ENCODE assay signal across 8 cellular contexts in the genomic region with DNA sequence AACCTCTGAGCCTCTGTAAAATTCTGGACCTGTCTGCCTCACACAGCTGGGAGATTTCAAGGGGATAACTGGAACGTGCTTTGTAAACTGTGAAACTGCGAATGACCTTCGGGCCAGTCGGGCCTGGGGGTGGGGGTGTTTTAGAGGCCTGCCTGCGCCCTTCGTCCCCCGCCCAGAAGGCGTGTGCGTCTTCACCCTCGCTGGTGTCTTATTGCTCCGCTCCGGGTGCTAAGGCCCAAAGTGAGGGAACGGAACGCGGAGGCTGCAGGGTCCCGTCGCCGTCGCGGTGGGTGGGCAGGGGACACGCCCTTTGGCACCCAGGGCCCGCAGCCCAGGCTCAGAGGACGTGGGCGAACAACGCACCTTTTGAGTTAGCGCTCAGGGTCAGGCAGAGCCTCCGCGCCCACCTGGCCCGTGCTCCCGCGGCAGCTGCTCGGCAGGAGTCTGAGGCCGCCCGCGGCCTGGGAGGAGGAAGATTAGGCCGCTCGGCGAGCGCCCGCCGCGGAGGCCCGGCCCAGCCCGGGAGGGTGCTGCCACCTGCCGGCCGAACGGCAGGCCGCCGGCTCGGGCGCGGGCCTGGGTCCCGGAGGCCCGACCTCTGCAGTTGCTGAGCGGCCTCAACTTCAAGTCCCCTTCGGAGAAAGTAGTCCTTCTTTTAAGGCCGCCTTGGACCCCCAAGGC. TPM values are rescaled to one million over a fixed set of nuclear protein-coding genes. Genes with fewer than 3 reads are reported as not detected.
DNase-seq lines count a peak whose midpoint lies in the region; FAIRE-seq and TF ChIP-seq lines count a peak whose summit lies in the region.

No MANE protein-coding gene starts in this region.

- H3K79me2 ChIP-seq in SK-N-SH (ENCODE audit: insufficient read depth) = no peaks in the 10 kb centered on the region

- H3K9me2 ChIP-seq in SK-N-SH = no peaks in the 10 kb centered on the region

- peak overlapping the region; percentile 29 for H3K27ac Mint-ChIP-seq in glutamatergic neuron (ENCODE audit: unreplicated experiment)

- WGBS in HUES64 = 4% methylated on average over 57 of the region's 57 CpGs
- WGBS in SK-N-SH (ENCODE audit: low lambda C conversion rate) = 29% methylated on average over 21 of the region's 57 CpGs
- WGBS in ovary, 3 donors = 2 to 3% (median 2%) methylated on average over 46 to 57 of the region's 57 CpGs

- TF ChIP-seq CTCF in GM10266 (IDR thresholded peaks at IDR 0.05; ENCODE audit: control insufficient read depth, insufficient read depth, low read depth, missing control alignments) (peak; percentile 82), SK-N-SH (IDR thresholded peaks at IDR 0.05) (peak; percentile 88), glutamatergic neuron (IDR thresholded peaks at IDR 0.05; ENCODE audit: partially characterized antibody, unreplicated experiment) (peak; percentile 94), ovary (IDR thresholded peaks at IDR 0.05) (peak; percentile 86 to 97 (median 97)), tibial artery (IDR thresholded peaks at IDR 0.05) (peak; percentile 85 to 90)

- peak overlapping the region; percentile 58 for H3K4me3 Mint-ChIP-seq in glutamatergic neuron (ENCODE audit: unreplicated experiment)

- H3K27ac ChIP-seq in HUES64 (ENCODE audit: low read depth, low read length) = no peak overlapping the region; the same call in 1 of the 2 replicates
- H3K27ac ChIP-seq in SK-N-SH (ENCODE audit: low read depth in 2 of 2, low read length in 1 of 2) = peak overlapping the region in 1 of 2 experiments; percentile 77; a peak in 2 of 4 replicates
- peak overlapping the region; percentile 60 to 79 for H3K27ac ChIP-seq in ovary
- H3K27ac ChIP-seq in tibial artery = peak overlapping the region; percentile 60 to 73

- H3F3A ChIP-seq in SK-N-SH (replicated peaks; ENCODE audit: insufficient read depth) = peaks cover 18% of the 10 kb centered on the region

- CTCF ChIA-PET in SK-N-SH (lab: Yijun Ruan, JAX) = interaction anchor here (0.6 to 13.0 kb wide), 73 partner anchors 8 to 247 kb away, joined by 3 to 433 read pairs (median 4); a partner anchor contains a TSS

- H3K4me1 ChIP-seq in HUES64 (ENCODE audit: insufficient read depth, low read length) = peaks cover 15% of the 10 kb centered on the region
- peaks cover 10 to 34% of the 10 kb centered on the region in 2 experiments; a peak in 1 of 4 replicates for H3K4me1 ChIP-seq in SK-N-SH (ENCODE audit: control insufficient read depth in 1 of 2, insufficient read depth in 2 of 2, low read depth in 1 of 2, low read length in 1 of 2)
- peaks cover 9% of the 10 kb centered on the region for H3K4me1 ChIP-seq in ovary (ENCODE audit: insufficient read depth)
- H3K4me1 ChIP-seq in tibial artery = peaks cover 0 to 45% (median 24%) of the 10 kb centered on the region in 4 donors

- no peaks in the 10 kb centered on the region for H4K20me1 ChIP-seq in SK-N-SH (ENCODE audit: insufficient read depth)

- H2AFZ ChIP-seq in SK-N-SH (ENCODE audit: low read depth) = 0 out of 2 replicates have a peak overlapping the region, but pooled peaks have one; percentile 56

- DNase-seq in GM10266 (ENCODE audit: extremely low spot score) (peak; percentile 92), SK-N-SH (peak; percentile 96), glutamatergic neuron (peak; percentile 85), ovary (peak; percentile 73 to 85 (median 79)), tibial artery (peak; percentile 54 to 80), HTR-8/SVneo (ENCODE audit: insufficient read length, low spot score) (no peak)
- peak; percentile 69 for DNase-seq in activated naive CD4-positive, alpha-beta T cell treated with anti-CD3 and anti-CD28 coated beads, Interleukin-2, amount 50 U/mL, for 16 hours

- TF ChIP-seq POLR2A in ovary (IDR thresholded peaks at IDR 0.05) = no peak

- H3K9me3 ChIP-seq in HUES64 (ENCODE audit: insufficient read depth, low read depth, low read length) = no peaks in the 10 kb centered on the region
- H3K9me3 ChIP-seq in SK-N-SH = no peaks in the 10 kb centered on the region
- no peaks in the 10 kb centered on the region for H3K9me3 ChIP-seq in ovary
- no peaks in the 10 kb centered on the region for H3K9me3 ChIP-seq in tibial artery

- peaks cover 30% of the 10 kb centered on the region for H3K4me1 Mint-ChIP-seq in glutamatergic neuron (ENCODE audit: low read depth, unreplicated experiment)

- peaks cover 14% of the 10 kb centered on the region for H3K27me3 Mint-ChIP-seq in glutamatergic neuron (ENCODE audit: unreplicated experiment)

- TF ChIP-seq RAD21 in SK-N-SH (IDR thresholded peaks at IDR 0.05; ENCODE audit: low read length) = peak; percentile 77

- H3K9ac ChIP-seq in HUES64 (ENCODE audit: low read depth, low read length) = peak overlapping the region; percentile 32; the same call in 1 of the 2 replicates
- no peak overlapping the region for H3K9ac ChIP-seq in SK-N-SH

- TF ChIP-seq EP300 in SK-N-SH (IDR thresholded peaks at IDR 0.05; ENCODE audit: borderline replicate concordance in 1 of 2, low read depth in 1 of 2, low read length in 1 of 2) = no peak
- TF ChIP-seq EP300 in ovary (IDR thresholded peaks at IDR 0.05) = no peak

- H3K27me3 ChIP-seq in HUES64 (ENCODE audit: insufficient read depth, low read length) (peaks cover 45% of the 10 kb centered on the region), SK-N-SH (ENCODE audit: insufficient read depth) (no peaks in the 10 kb centered on the region), ovary (no peaks in the 10 kb centered on the region), tibial artery (peaks cover 0 to 3% of the 10 kb centered on the region in 2 donors)

- H3K4me2 ChIP-seq in SK-N-SH = no peak overlapping the region

- H3K36me3 Mint-ChIP-seq in glutamatergic neuron (ENCODE audit: unreplicated experiment) = peaks cover 5% of the 10 kb centered on the region

- intact Hi-C loops in ovary (cut with DNase I) = loop anchor here (2.0 to 10.0 kb wide), 7 partner anchors 73 to 247 kb away; no protein-coding TSS in a partner anchor
- intact Hi-C loops in tibial artery (cut with DNase I; ENCODE audit: low total_unique reads) = loop anchor here (2.0 to 5.0 kb wide), 3 partner anchors 81 to 244 kb away; no protein-coding TSS in a partner anchor

- H3K9me3 Mint-ChIP-seq in glutamatergic neuron (ENCODE audit: unreplicated experiment) = peaks cover 6% of the 10 kb centered on the region

- POLR2A ChIA-PET in SK-N-SH (lab: Yijun Ruan, JAX) = interaction anchor here (1.1 to 2.8 kb wide), 2 partner anchors 101 to 104 kb away, joined by 4 to 14 read pairs; no protein-coding TSS in a partner anchor

- FAIRE-seq in HTR-8/SVneo (lab: Jason Lieb, UNC) = no peak

- H3K4me3 ChIP-seq in HUES64 (ENCODE audit: low read length) (peak overlapping the region; percentile 47), SK-N-SH (ENCODE audit: low read depth in 2 of 2, low read length in 1 of 2) (peak overlapping the region in 1 of 2 experiments; percentile 19; a peak in 1 of 4 replicates), ovary (peak overlapping the region; percentile 30), tibial artery (peak overlapping the region; percentile 45 to 53)

- H3K36me3 ChIP-seq in HUES64 (ENCODE audit: insufficient read depth, low read length) (peaks cover 15% of the 10 kb centered on the region), SK-N-SH (replicated peaks in 1 of 2; ENCODE audit: control insufficient read depth in 1 of 2, insufficient read depth in 2 of 2, low read length in 1 of 2) (peaks cover 0 to 11% of the 10 kb centered on the region in 2 experiments), ovary (no peaks in the 10 kb centered on the region), tibial artery (peaks cover 0 to 10% (median 4%) of the 10 kb centered on the region in 3 donors)

TF ChIP-seq in SK-N-SH, 30 proteins besides CTCF, POLR2A, EP300 and RAD21 (continues in another document):
- TF ChIP-seq CHD2 (IDR thresholded peaks at IDR 0.05; ENCODE audit: low read length, partially characterized antibody) (peak; percentile 13), TCF12 (IDR thresholded peaks at IDR 0.05) (no peak), RXRA (IDR thresholded peaks at IDR 0.05; ENCODE audit: borderline replicate concordance, low read depth) (no peak), SMC3 (IDR thresholded peaks at IDR 0.05; ENCODE audit: low read depth, low read length) (peak; percentile 86), JUND (IDR thresholded peaks at IDR 0.05) (no peak), POLR2AphosphoS5 (IDR thresholded peaks at IDR 0.05; ENCODE audit: low read depth, low read length) (0 out of 2 replicates have a peak, but pooled peaks have one; percentile 9), MXI1 (IDR thresholded peaks at IDR 0.05; ENCODE audit: low read depth, low read length) (peak; percentile 25; the same call in 1 of the 2 replicates), YY1 (IDR thresholded peaks at IDR 0.05; ENCODE audit: low read depth) (no peak)
- TF ChIP-seq, protein P1, sequence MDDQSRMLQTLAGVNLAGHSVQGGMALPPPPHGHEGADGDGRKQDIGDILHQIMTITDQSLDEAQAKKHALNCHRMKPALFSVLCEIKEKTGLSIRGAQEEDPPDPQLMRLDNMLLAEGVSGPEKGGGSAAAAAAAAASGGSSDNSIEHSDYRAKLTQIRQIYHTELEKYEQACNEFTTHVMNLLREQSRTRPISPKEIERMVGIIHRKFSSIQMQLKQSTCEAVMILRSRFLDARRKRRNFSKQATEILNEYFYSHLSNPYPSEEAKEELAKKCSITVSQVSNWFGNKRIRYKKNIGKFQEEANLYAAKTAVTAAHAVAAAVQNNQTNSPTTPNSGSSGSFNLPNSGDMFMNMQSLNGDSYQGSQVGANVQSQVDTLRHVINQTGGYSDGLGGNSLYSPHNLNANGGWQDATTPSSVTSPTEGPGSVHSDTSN (IDR thresholded peaks at IDR 0.05) = no peak

RNA-seq across cellular contexts. Expression of a gene that starts 29.7 kb away (rescaled TPM):
- 35.0 TPM for polyA plus RNA-seq in HUES64 (2013, experiment 1 of 2)
- polyA plus RNA-seq in HUES64 (2013, experiment 2 of 2) = 37.5 TPM
- 47.6 and 48.8 TPM in 2 replicates for polyA plus RNA-seq in SK-N-SH (2012; rRNA removed)
- 19.9 and 29.3 TPM in 2 replicates for polyA plus RNA-seq in SK-N-SH (2012; cell fraction: cytosol; rRNA removed)
- polyA plus RNA-seq in SK-N-SH (2012; cell fraction: nucleus; rRNA removed) = 62.2 and 68.2 TPM in 2 replicates
- 39.9 TPM for total RNA-seq in glutamatergic neuron (ENCODE audit: unreplicated experiment)
- 10 to 100 TPM; 30.9 to 62.3 (median 48.0) TPM for total RNA-seq in ovary
- 10 to 100 TPM; 19.8 to 27.0 TPM for polyA plus RNA-seq in ovary

RNA-seq across cellular contexts. Expression of a gene that starts 39.4 kb away (rescaled TPM):
- polyA plus RNA-seq in HUES64 (2013, experiment 1 of 2) = 84.4 TPM
- 93.9 TPM for polyA plus RNA-seq in HUES64 (2013, experiment 2 of 2)
- polyA plus RNA-seq in SK-N-SH (2012; rRNA removed) (30.1 and 31.6 TPM in 2 replicates), ovary (10 to 100 TPM; 23.0 to 66.5 TPM)
- 28.0 and 32.9 TPM in 2 replicates for polyA plus RNA-seq in SK-N-SH (2012; cell fraction: cytosol; rRNA removed)
- 43.2 and 49.8 TPM in 2 replicates for polyA plus RNA-seq in SK-N-SH (2012; cell fraction: nucleus; rRNA removed)
- total RNA-seq in glutamatergic neuron (ENCODE audit: unreplicated experiment) (96.5 TPM), ovary (10 to 100 TPM; 25.5 to 91.4 (median 79.3) TPM)

RNA-seq across cellular contexts. Expression of a gene that starts 53.6 kb away (rescaled TPM):
- 4.1 TPM for polyA plus RNA-seq in HUES64 (2013, experiment 1 of 2)
- polyA plus RNA-seq in HUES64 (2013, experiment 2 of 2) = 6.3 TPM
- polyA plus RNA-seq in SK-N-SH (2012; rRNA removed) (5.4 and 11.9 TPM in 2 replicates), ovary (under 1 TPM in 1 of 2 donors, not detected in 1; 0.64 TPM)
- polyA plus RNA-seq in SK-N-SH (2012; cell fraction: cytosol; rRNA removed) = 4.7 and 10.1 TPM in 2 replicates
- polyA plus RNA-seq in SK-N-SH (2012; cell fraction: nucleus; rRNA removed) = 3.3 and 3.6 TPM in 2 replicates
- total RNA-seq in glutamatergic neuron (ENCODE audit: unreplicated experiment) (14.6 TPM), ovary (1 to 10 TPM in 3 of 7 donors, under 1 TPM in 2, not detected in 2; 0.20 to 6.0 (median 1.1) TPM)
